8 cellular contexts compared by ENCODE assay signal in genomic region chr2:28516430-28516829, GRCh38. TPM values are rescaled to one million over a fixed set of nuclear protein-coding genes. Genes with fewer than 3 reads are reported as not detected.
"Had no signal": no experiment of that assay in that cellular context is flagged by ENCODE, and none has a peak within 500 bp of the region (broad histone marks: within the 10 kb centered on the region; RNA-seq: fewer than 3 reads in every experiment).

No MANE protein-coding gene starts in this region.

- H3K4me3 Mint-ChIP-seq: GM23338, H9, IgD-negative memory B cell had no signal

- ATAC-seq: GM23338, HepG2 had no signal

- DNase-seq: H9, HCEC 1CT had no signal

- H3K27ac ChIP-seq: HL-60 had no signal

- H3K4me3 ChIP-seq: GM23338 had no signal

- FAIRE-seq: H1, H54, HepG2 had no signal

- H3K4me2 ChIP-seq: GM23338 had no signal

- H3K36me3 Mint-ChIP-seq: IgD-negative memory B cell had no signal

- H3K4me1 Mint-ChIP-seq: GM23338, H9, IgD-negative memory B cell had no signal

- H3K27ac Mint-ChIP-seq: GM23338, H9, IgD-negative memory B cell had no signal

- H2AFZ ChIP-seq: GM23338 had no signal

RNA-seq across cellular contexts. Expression of gene PLB1, which starts 20.6 kb away (rescaled TPM):
- total RNA-seq: H9 had no signal
- polyA plus RNA-seq: IgD-negative memory B cell had no signal
